ENCODE assay signal across 25 cellular contexts in the genomic region with DNA sequence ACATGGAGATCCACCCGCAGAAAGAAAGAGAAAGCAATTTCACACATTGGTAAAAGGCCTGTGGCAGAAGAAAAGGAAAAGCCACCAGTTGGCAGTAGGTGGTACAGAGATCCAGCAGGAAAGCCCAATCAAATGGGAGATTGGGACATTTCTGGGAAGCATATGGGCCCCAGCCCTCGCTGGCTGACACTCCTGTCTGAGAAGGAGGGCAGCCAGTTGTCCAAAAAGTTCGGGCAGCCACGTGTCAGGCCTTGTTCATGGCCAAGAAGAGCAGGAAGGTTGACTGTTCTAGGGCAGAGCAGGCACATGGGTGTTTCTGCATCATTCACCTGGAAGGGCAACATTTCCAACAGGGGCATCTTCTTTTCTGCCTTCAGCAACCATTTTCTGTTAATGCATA. TPM values are rescaled to one million over a fixed set of nuclear protein-coding genes. Genes with fewer than 3 reads are reported as not detected.
"Had no signal": no experiment of that assay in that cellular context is flagged by ENCODE, and none has a peak within 500 bp of the region (broad histone marks: within the 10 kb centered on the region; RNA-seq: fewer than 3 reads in every experiment).

No MANE protein-coding gene starts in this region.

- H3K27ac ChIP-seq: heart right ventricle, hepatocyte, left ventricle myocardium inferior, neutrophil, parathyroid adenoma, right atrium auricular region, right lobe of liver, skin epidermis, suprapubic skin, thoracic aorta, tibial artery, upper lobe of right lung had no signal

- H3K27ac Mint-ChIP-seq: mesothelial cell of epicardium; naive thymus-derived CD8-positive, alpha-beta T cell; nephron; stimulated activated naive B cell treated with anti-CD40 and anti-IgM and Interleukin-4, amounts not matched to agents 10 μg/mL and 1 μg/mL and 100 μg/mL, for 72 hours; stimulated activated naive CD8-positive, alpha-beta T cell treated with anti-CD3 and anti-CD28 coated beads, Interleukin-15, Interleukin-2, amounts not matched to agents 100 ng/mL and 50 ng/mL, for 24 hours had no signal

- H3K79me2 ChIP-seq: hepatocyte, parathyroid adenoma had no signal

- H2AFZ ChIP-seq: hepatocyte, parathyroid adenoma had no signal

- H3K36me3 Mint-ChIP-seq: mesothelial cell of epicardium; naive thymus-derived CD8-positive, alpha-beta T cell; stimulated activated naive B cell treated with anti-CD40 and anti-IgM and Interleukin-4, amounts not matched to agents 10 μg/mL and 1 μg/mL and 100 μg/mL, for 72 hours had no signal

- H3K9me3 ChIP-seq: heart right ventricle, left ventricle myocardium inferior, neutrophil, right atrium auricular region, right lobe of liver, suprapubic skin, thoracic aorta, tibial artery, upper lobe of right lung had no signal

- ATAC-seq: naive thymus-derived CD8-positive, alpha-beta T cell; right lobe of liver; stimulated activated naive B cell treated with anti-CD40 and anti-IgM and Interleukin-4, amounts not matched to agents 10 μg/mL and 1 μg/mL and 100 μg/mL, for 72 hours; upper lobe of right lung had no signal

- H3K4me2 ChIP-seq: hepatocyte had no signal

- H3K36me3 ChIP-seq: heart right ventricle, left ventricle myocardium inferior, neutrophil, right atrium auricular region, right lobe of liver, suprapubic skin, thoracic aorta, tibial artery, upper lobe of right lung had no signal

- H3K4me3 ChIP-seq: heart right ventricle, hepatocyte, left ventricle myocardium inferior, lung, right atrium auricular region, right lobe of liver, skin epidermis, suprapubic skin, thoracic aorta, tibial artery, upper lobe of right lung had no signal

- H3K27me3 ChIP-seq: heart right ventricle, hepatocyte, neutrophil, right atrium auricular region, right lobe of liver, suprapubic skin, upper lobe of right lung had no signal

- H3K4me1 Mint-ChIP-seq: mesothelial cell of epicardium; nephron; stimulated activated naive B cell treated with anti-CD40 and anti-IgM and Interleukin-4, amounts not matched to agents 10 μg/mL and 1 μg/mL and 100 μg/mL, for 72 hours had no signal

- H3K4me3 Mint-ChIP-seq: mesothelial cell of epicardium; naive thymus-derived CD8-positive, alpha-beta T cell; nephron; neural crest cell; stimulated activated naive B cell treated with anti-CD40 and anti-IgM and Interleukin-4, amounts not matched to agents 10 μg/mL and 1 μg/mL and 100 μg/mL, for 72 hours; stimulated activated naive CD8-positive, alpha-beta T cell treated with anti-CD3 and anti-CD28 coated beads, Interleukin-15, Interleukin-2, amounts not matched to agents 100 ng/mL and 50 ng/mL, for 24 hours had no signal

- H3K9me3 Mint-ChIP-seq: mesothelial cell of epicardium; naive thymus-derived CD8-positive, alpha-beta T cell; nephron; neural crest cell; stimulated activated naive CD8-positive, alpha-beta T cell treated with anti-CD3 and anti-CD28 coated beads, Interleukin-15, Interleukin-2, amounts not matched to agents 100 ng/mL and 50 ng/mL, for 24 hours had no signal

- H3K9ac ChIP-seq: parathyroid adenoma had no signal

- DNase-seq: heart right ventricle; islet precursor cell; left ventricle myocardium inferior; mesendoderm; naive thymus-derived CD8-positive, alpha-beta T cell; occipital lobe; right lobe of liver; stimulated activated CD4-positive, alpha-beta T cell treated with anti-CD3 and anti-CD28 coated beads, Interleukin-1b, Interleukin-23, amount 100 ng/mL, for 48 hours; stimulated activated CD4-positive, alpha-beta T cell treated with anti-CD3 and anti-CD28 coated beads, Interleukin-2, amount 100 ng/mL, for 48 hours; stimulated activated naive B cell treated with anti-CD40 and anti-IgM and Interleukin-4, amounts not matched to agents 10 μg/mL and 1 μg/mL and 100 μg/mL, for 72 hours; tibial artery; trophoblast cell; upper lobe of right lung had no signal

- H3K4me1 ChIP-seq: left ventricle myocardium inferior, parathyroid adenoma, right atrium auricular region, right lobe of liver, tibial artery had no signal

RNA-seq across cellular contexts. Expression of gene MMP2, which starts 45.0 kb away (rescaled TPM):
- polyA plus RNA-seq: naive thymus-derived CD8-positive, alpha-beta T cell had no signal
